Comparison of ENCODE assay signal across 2 cellular contexts in genomic region chr12:127121494-127122070, GRCh38.
TF ChIP-seq lines count a peak whose summit lies in the region.

No MANE protein-coding gene starts in this region.

TF ChIP-seq in IMR-90, 13 proteins besides CTCF, POLR2A, EP300 and RAD21 (continued from another document):
- TF ChIP-seq NFE2L2 (IDR thresholded peaks at IDR 0.05; ENCODE audit: low read depth, low read length) (no peak), CHD1 (IDR thresholded peaks at IDR 0.05; ENCODE audit: low read depth, low read length) (no peak), USF2 (IDR thresholded peaks at IDR 0.05; ENCODE audit: low read depth, low read length) (no peak), SMC3 (IDR thresholded peaks at IDR 0.05; ENCODE audit: low read depth, low read length) (no peak), RFX5 (IDR thresholded peaks at IDR 0.05; ENCODE audit: low read depth, low read length) (no peak), MAZ (IDR thresholded peaks at IDR 0.05; ENCODE audit: borderline replicate concordance, low read depth, low read length) (no peak), BHLHE40 (IDR thresholded peaks at IDR 0.05; ENCODE audit: low read depth, low read length) (no peak), MAFK (IDR thresholded peaks at IDR 0.05; ENCODE audit: low read depth, low read length) (no peak), RCOR1 (IDR thresholded peaks at IDR 0.05; ENCODE audit: insufficient replicate concordance, low read length) (no peak), MXI1 (IDR thresholded peaks at IDR 0.05; ENCODE audit: borderline replicate concordance, low read depth, low read length) (no peak), FOS (IDR thresholded peaks at IDR 0.05; ENCODE audit: low read depth, low read length) (no peak)
- TF ChIP-seq, protein P1, sequence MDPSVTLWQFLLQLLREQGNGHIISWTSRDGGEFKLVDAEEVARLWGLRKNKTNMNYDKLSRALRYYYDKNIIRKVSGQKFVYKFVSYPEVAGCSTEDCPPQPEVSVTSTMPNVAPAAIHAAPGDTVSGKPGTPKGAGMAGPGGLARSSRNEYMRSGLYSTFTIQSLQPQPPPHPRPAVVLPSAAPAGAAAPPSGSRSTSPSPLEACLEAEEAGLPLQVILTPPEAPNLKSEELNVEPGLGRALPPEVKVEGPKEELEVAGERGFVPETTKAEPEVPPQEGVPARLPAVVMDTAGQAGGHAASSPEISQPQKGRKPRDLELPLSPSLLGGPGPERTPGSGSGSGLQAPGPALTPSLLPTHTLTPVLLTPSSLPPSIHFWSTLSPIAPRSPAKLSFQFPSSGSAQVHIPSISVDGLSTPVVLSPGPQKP (IDR thresholded peaks at IDR 0.05; ENCODE audit: borderline replicate concordance, low read depth, low read length) = no peak

TF ChIP-seq in HEK293T, 16 proteins besides CTCF, POLR2A, EP300 and RAD21 (continued from another document):
- no peak for TF ChIP-seq TARDBP (IDR thresholded peaks at IDR 0.05)
- TF ChIP-seq SP1 (IDR thresholded peaks at IDR 0.05) = no peak
- TF ChIP-seq NFRKB (IDR thresholded peaks at IDR 0.05) = no peak
- no peak for TF ChIP-seq SUZ12 (IDR thresholded peaks at IDR 0.05)
- no peak for TF ChIP-seq HDGF (IDR thresholded peaks at IDR 0.05; ENCODE audit: borderline replicate concordance)
- no peak for TF ChIP-seq FOXA1 (IDR thresholded peaks at IDR 0.05)
- TF ChIP-seq ZNF384 (IDR thresholded peaks at IDR 0.05) = no peak
- TF ChIP-seq BHLHE40 (IDR thresholded peaks at IDR 0.05; ENCODE audit: borderline replicate concordance) = no peak
- no peak for TF ChIP-seq CTBP1 (IDR thresholded peaks at IDR 0.05; ENCODE audit: borderline replicate concordance)
- TF ChIP-seq FOXK2 (IDR thresholded peaks at IDR 0.05) = no peak
- no peak for TF ChIP-seq L3MBTL2 (conservative IDR thresholded peaks at IDR 0.05)
- no peak for TF ChIP-seq FOXM1 (IDR thresholded peaks at IDR 0.05; ENCODE audit: borderline replicate concordance)
- TF ChIP-seq, protein P2, sequence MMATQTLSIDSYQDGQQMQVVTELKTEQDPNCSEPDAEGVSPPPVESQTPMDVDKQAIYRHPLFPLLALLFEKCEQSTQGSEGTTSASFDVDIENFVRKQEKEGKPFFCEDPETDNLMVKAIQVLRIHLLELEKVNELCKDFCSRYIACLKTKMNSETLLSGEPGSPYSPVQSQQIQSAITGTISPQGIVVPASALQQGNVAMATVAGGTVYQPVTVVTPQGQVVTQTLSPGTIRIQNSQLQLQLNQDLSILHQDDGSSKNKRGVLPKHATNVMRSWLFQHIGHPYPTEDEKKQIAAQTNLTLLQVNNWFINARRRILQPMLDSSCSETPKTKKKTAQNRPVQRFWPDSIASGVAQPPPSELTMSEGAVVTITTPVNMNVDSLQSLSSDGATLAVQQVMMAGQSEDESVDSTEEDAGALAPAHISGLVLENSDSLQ (IDR thresholded peaks at IDR 0.05) = no peak
- no peak for TF ChIP-seq ARNT (IDR thresholded peaks at IDR 0.05)
- TF ChIP-seq ELF4 (IDR thresholded peaks at IDR 0.05) = no peak
